7 cellular contexts compared by ENCODE assay signal in genomic region chr5:68240196-68240595, GRCh38. TPM values are rescaled to one million over a fixed set of nuclear protein-coding genes. Genes with fewer than 3 reads are reported as not detected.
A peak's percentile ranks its signal among the peaks of the same experiment; 100 is the strongest.
DNase-seq lines count a peak whose midpoint lies in the region; ATAC-seq and TF ChIP-seq lines count a peak whose summit lies in the region.

No MANE protein-coding gene starts in this region.

- no peak overlapping the region for H3K4me3 Mint-ChIP-seq in T-helper 17 cell
- no peak overlapping the region for H3K4me3 Mint-ChIP-seq in mesothelial cell of epicardium

- H3K4me2 ChIP-seq in smooth muscle cell: no peak overlapping the region

- H3K79me2 ChIP-seq in smooth muscle cell (ENCODE audit: low read depth): peaks cover 25% of the 10 kb centered on the region

- peaks cover 23% of the 10 kb centered on the region for H4K20me1 ChIP-seq in smooth muscle cell (ENCODE audit: low read depth)

- no peaks in the 10 kb centered on the region for H3K9me3 ChIP-seq in T-helper 17 cell (ENCODE audit: control insufficient read depth, low read length, poor library complexity, severe bottlenecking)
- H3K9me3 ChIP-seq in smooth muscle cell (replicated peaks; ENCODE audit: low read depth): no peaks in the 10 kb centered on the region

- peak; percentile 49 for ATAC-seq in GM19023 (IDR thresholded peaks at IDR 0.05; ENCODE audit: unreplicated experiment)
- peak; percentile 69 for ATAC-seq in HG02885 (IDR thresholded peaks at IDR 0.05; ENCODE audit: poor library complexity, unreplicated experiment)
- peak; percentile 5 for ATAC-seq in T-helper 17 cell

- no peak overlapping the region for H2AFZ ChIP-seq in smooth muscle cell (ENCODE audit: low read depth)

- H3K27ac Mint-ChIP-seq in T-helper 17 cell: peak overlapping the region; percentile 92
- H3K27ac Mint-ChIP-seq in mesothelial cell of epicardium: peak overlapping the region; percentile 1

- H3K27me3 Mint-ChIP-seq in T-helper 17 cell (no peaks in the 10 kb centered on the region), mesothelial cell of epicardium (ENCODE audit: low read depth) (no peaks in the 10 kb centered on the region)

- H3K4me1 ChIP-seq in smooth muscle cell (ENCODE audit: low read depth): peaks cover 18% of the 10 kb centered on the region

- DNase-seq in T-helper 17 cell: no peak
- DNase-seq in mesothelial cell of epicardium (ENCODE audit: low spot score in 2 of 2, unreplicated experiment in 2 of 2): no peak
- no peak for DNase-seq in epidermal melanocyte (ENCODE audit: insufficient read length, low spot score)
- DNase-seq in NCI-H128 (lab: John Stamatoyannopoulos, UW; ENCODE audit: unreplicated experiment): no peak
- no peak for DNase-seq in smooth muscle cell (lab: John Stamatoyannopoulos, UW; ENCODE audit: unreplicated experiment)

- H3K9ac ChIP-seq in smooth muscle cell (ENCODE audit: low read depth): no peak overlapping the region

- H3K36me3 ChIP-seq in smooth muscle cell (ENCODE audit: low read depth): no peaks in the 10 kb centered on the region

- TF ChIP-seq CTCF in mesothelial cell of epicardium (IDR thresholded peaks at IDR 0.05; ENCODE audit: unreplicated experiment) (no peak), smooth muscle cell (IDR thresholded peaks at IDR 0.05; ENCODE audit: borderline replicate concordance, insufficient read depth, poor library complexity, severe bottlenecking) (no peak)

- no peaks in the 10 kb centered on the region for H3F3A ChIP-seq in smooth muscle cell (ENCODE audit: low read depth)

- peaks cover 63% of the 10 kb centered on the region for H3K4me1 Mint-ChIP-seq in T-helper 17 cell
- peaks cover 40% of the 10 kb centered on the region for H3K4me1 Mint-ChIP-seq in mesothelial cell of epicardium

- no peak overlapping the region for H3K27ac ChIP-seq in smooth muscle cell (ENCODE audit: low read depth)

- no peaks in the 10 kb centered on the region for H3K9me3 Mint-ChIP-seq in mesothelial cell of epicardium

- no peak overlapping the region for H3K4me3 ChIP-seq in smooth muscle cell

- H3K36me3 Mint-ChIP-seq in T-helper 17 cell (ENCODE audit: low read depth) (no peaks in the 10 kb centered on the region), mesothelial cell of epicardium (no peaks in the 10 kb centered on the region)

- H3K27me3 ChIP-seq in smooth muscle cell (ENCODE audit: low read depth): no peaks in the 10 kb centered on the region

RNA-seq across cellular contexts. Expression of gene PIK3R1, which starts 24.6 kb away (rescaled TPM):
- total RNA-seq in T-helper 17 cell (100 to 1,000 TPM; 212 to 306 TPM), mesothelial cell of epicardium (77.3 to 80.4 TPM (median 79.0 TPM) in 3 replicates), smooth muscle cell (33.2 and 63.6 TPM in 2 replicates)
- polyA plus RNA-seq in smooth muscle cell: 5.3 and 7.5 TPM in 2 replicates

Comparison
In these comparisons a context has a peak if more than half of its experiments do, and no peak if none do; other contexts are left out.
1. ATAC-seq: peak in every context shown above with its lines; median percentile 69 in HG02885; 49 in GM19023; 5 in T-helper 17 cell.